Comparison of ENCODE assay signal across 8 cellular contexts in genomic region chr13:98144501-98145350, GRCh38. TPM values are rescaled to one million over a fixed set of nuclear protein-coding genes. Genes with fewer than 3 reads are reported as not detected.
DNase-seq lines count a peak whose midpoint lies in the region; ATAC-seq and TF ChIP-seq lines count a peak whose summit lies in the region.

No MANE protein-coding gene starts in this region.

- CTCF ChIA-PET in mammary epithelial cell (lab: Charles Lee; ENCODE audit: low non-redundant PET): no interaction called here

- TF ChIP-seq CTCF in mammary epithelial cell (conservative IDR thresholded peaks at IDR 0.05 in 1 of 2, IDR thresholded peaks at IDR 0.05 in 1 of 2; ENCODE audit: extremely low read depth in 1 of 2, insufficient read depth in 1 of 2, low read depth in 1 of 2, low read length in 2 of 2): peak in 1 of 2 donors; percentile 7
- no peak for TF ChIP-seq CTCF in right lobe of liver (IDR thresholded peaks at IDR 0.05)
- no peak for TF ChIP-seq CTCF in tibial nerve (IDR thresholded peaks at IDR 0.05)

- dilution Hi-C loops in mammary epithelial cell (cut with HindIII; ENCODE audit: low sequenced_read_pairs): loop anchor here (10.0 to 25.0 kb wide), 2 partner anchors 300 to 518 kb away; no protein-coding TSS in a partner anchor

- H3K4me3 ChIP-seq in MG63 (peak overlapping the region; percentile 59), mammary epithelial cell (replicated peaks in 1 of 3; ENCODE audit: insufficient read depth in 1 of 3, low read depth in 2 of 3, low read length in 3 of 3) (peak overlapping the region; percentile 56 to 66 (median 63)), right lobe of liver (peak overlapping the region; percentile 56 to 84 (median 65)), tibial nerve (peak overlapping the region; percentile 39 to 72 (median 52))

- peak; percentile 56 for DNase-seq in Daoy (ENCODE audit: low read depth)
- DNase-seq in MG63: peak; percentile 69
- peak; percentile 44 for DNase-seq in mammary epithelial cell
- DNase-seq in right lobe of liver: no peak
- DNase-seq in tibial nerve (ENCODE audit: low spot score in 2 of 2): no peak
- no peak for DNase-seq in stimulated activated CD8-positive, alpha-beta memory T cell treated with anti-CD3 and anti-CD28 coated beads, Interleukin-4, amount 100 ng/mL, for 48 hours
- no peak for DNase-seq in middle frontal gyrus (ENCODE audit: extremely low spot score, low spot score)

- H3K9ac ChIP-seq in mammary epithelial cell (ENCODE audit: insufficient read depth, low read length): peak overlapping the region; percentile 61

- no peak overlapping the region for H3K27ac ChIP-seq in mammary epithelial cell (ENCODE audit: insufficient read depth, low read depth, low read length)
- H3K27ac ChIP-seq in right lobe of liver: peak overlapping the region; percentile 76 to 83 (median 77)
- peak overlapping the region in 1 of 4 donors; percentile 68 for H3K27ac ChIP-seq in tibial nerve

- ATAC-seq in right lobe of liver: peak; percentile 1 to 40 (median 16)
- ATAC-seq in HG03135 (IDR thresholded peaks at IDR 0.05; ENCODE audit: unreplicated experiment): no peak

- in situ Hi-C loops in mammary epithelial cell (cut with MboI; ENCODE audit: low sequenced_read_pairs in 2 of 2): loop anchor here in 1 of 2 donors (25.0 kb wide), 1 partner anchor 293 kb away; no protein-coding TSS in a partner anchor

- WGBS in mammary epithelial cell (ENCODE audit: low coverage, missing lambda C conversion rate): 32% methylated on average over 16 of the region's 17 CpGs
- 25% methylated on average over 15 of the region's 17 CpGs for WGBS in right lobe of liver (ENCODE audit: insufficient coverage, low coverage, low lambda C conversion rate, missing lambda C conversion rate)
- WGBS in tibial nerve, 2 donors: 40 to 41% methylated on average over 17 of the region's 17 CpGs

- intact Hi-C loops in mammary epithelial cell (cut with micrococcal nuclease): loop anchor here (5.0 to 10.0 kb wide), 4 partner anchors 113 to 700 kb away; no protein-coding TSS in a partner anchor
- intact Hi-C loops in right lobe of liver (cut with DNase I): no loop called here

- H3K4me1 ChIP-seq in mammary epithelial cell (ENCODE audit: insufficient read depth, low read length) (peaks cover 16% of the 10 kb centered on the region), right lobe of liver (peaks cover 0 to 34% (median 11%) of the 10 kb centered on the region in 4 donors), tibial nerve (peaks cover 0 to 25% (median 0%) of the 10 kb centered on the region in 4 donors)

- TF ChIP-seq EP300 in tibial nerve (IDR thresholded peaks at IDR 0.05): no peak

- H3K27me3 ChIP-seq in MG63: no peaks in the 10 kb centered on the region
- peaks cover 4% of the 10 kb centered on the region for H3K27me3 ChIP-seq in mammary epithelial cell (ENCODE audit: insufficient read depth, low read length)
- no peaks in the 10 kb centered on the region for H3K27me3 ChIP-seq in right lobe of liver
- no peaks in the 10 kb centered on the region for H3K27me3 ChIP-seq in tibial nerve

- TSS peak; percentile 18 for BruUV-seq in mammary epithelial cell (replicated peaks; lab: Mats Ljungman, UMichigan)

- TF ChIP-seq POLR2A in right lobe of liver (IDR thresholded peaks at IDR 0.05) (no peak), tibial nerve (IDR thresholded peaks at IDR 0.05) (no peak)

- H4K20me1 ChIP-seq in mammary epithelial cell (ENCODE audit: insufficient read depth, low read length): no peaks in the 10 kb centered on the region

- H3K36me3 ChIP-seq in MG63 (peaks cover 4% of the 10 kb centered on the region; the same call in 1 of the 2 replicates), mammary epithelial cell (ENCODE audit: insufficient read depth, low read length) (no peaks in the 10 kb centered on the region), right lobe of liver (no peaks in the 10 kb centered on the region), tibial nerve (no peaks in the 10 kb centered on the region)

- H3K4me2 ChIP-seq in mammary epithelial cell (ENCODE audit: insufficient read depth, low read depth, low read length): peak overlapping the region; percentile 97

- peak overlapping the region; percentile 92 for H2AFZ ChIP-seq in mammary epithelial cell (ENCODE audit: low read depth, low read length)

- H3K79me2 ChIP-seq in mammary epithelial cell (ENCODE audit: insufficient read depth, low read length): peaks cover 31% of the 10 kb centered on the region

- H3K9me3 ChIP-seq in MG63 (no peaks in the 10 kb centered on the region), mammary epithelial cell (replicated peaks; ENCODE audit: insufficient read depth, low read length) (no peaks in the 10 kb centered on the region), right lobe of liver (no peaks in the 10 kb centered on the region), tibial nerve (no peaks in the 10 kb centered on the region)

RNA-seq across cellular contexts. Expression of gene FARP1, which starts 1.8 kb away (rescaled TPM):
- total RNA-seq in Daoy (2014; rRNA removed; shearing (Covaris generic)): 5.0 and 5.2 TPM in 2 replicates
- total RNA-seq in MG63 (2014; rRNA removed; shearing (Covaris generic); ENCODE audit: low replicate concordance): 16.0 and 46.0 TPM in 2 replicates
- total RNA-seq in mammary epithelial cell (10 to 100 TPM; 27.5 to 42.8 TPM), right lobe of liver (100 to 1,000 TPM in 1 of 6 experiments, 10 to 100 TPM in 5; 44.9 to 104 (median 80.0) TPM), tibial nerve (10 to 100 TPM; 21.4 to 28.5 (median 24.9) TPM)
- polyA plus RNA-seq in mammary epithelial cell: 16.9 TPM
- polyA minus RNA-seq in mammary epithelial cell: 37.5 TPM

RNA-seq across cellular contexts. Expression of gene RNF113B, which starts 32.3 kb away (rescaled TPM):
- total RNA-seq in Daoy (2014; rRNA removed; shearing (Covaris generic)): not detected in 2 replicates
- not detected in 2 replicates for total RNA-seq in MG63 (2014; rRNA removed; shearing (Covaris generic); ENCODE audit: low replicate concordance)
- not detected for total RNA-seq in mammary epithelial cell
- not detected for polyA plus RNA-seq in mammary epithelial cell
- polyA minus RNA-seq in mammary epithelial cell: not detected
- total RNA-seq in right lobe of liver: not detected
- not detected for total RNA-seq in tibial nerve

Comparison
In these comparisons a context has a peak if more than half of its experiments do, and no peak if none do; other contexts are left out.
1. DNase-seq: peak in Daoy (single experiment), MG63 (single experiment) and mammary epithelial cell (single experiment); none in right lobe of liver (0 of 3), tibial nerve (0 of 2), stimulated activated CD8-positive, alpha-beta memory T cell treated with anti-CD3 and anti-CD28 coated beads, Interleukin-4, amount 100 ng/mL, for 48 hours (single experiment) and middle frontal gyrus (single experiment).
2. Peak in every context shown above with its lines, with median percentiles within 50 percentile points of each other: H3K4me3 ChIP-seq.